In genomic region chr17:39756376-39757079, GRCh38 we compare ENCODE assay signal across 13 cellular contexts. TPM values are rescaled to one million over a fixed set of nuclear protein-coding genes. Genes with fewer than 3 reads are reported as not detected.
DNase-seq lines count a peak whose midpoint lies in the region; ATAC-seq and TF ChIP-seq lines count a peak whose summit lies in the region.
"Had no signal": no experiment of that assay in that cellular context is flagged by ENCODE, and none has a peak within 500 bp of the region (broad histone marks: within the 10 kb centered on the region; RNA-seq: fewer than 3 reads in every experiment).

No MANE protein-coding gene starts in this region.

- H3K27ac ChIP-seq in DND-41 (ENCODE audit: low read length) (peak overlapping the region; percentile 96), KMS-11 (peak overlapping the region; percentile 98), left ventricle myocardium inferior (replicated peaks) (no peak overlapping the region)
- H3K27ac ChIP-seq: foreskin keratinocyte had no signal

- peak overlapping the region; percentile 54 for H3K4me3 Mint-ChIP-seq in neural crest cell

- H3K4me3 ChIP-seq in DND-41 (ENCODE audit: low read depth in 1 of 2, low read length in 2 of 2) (no peak overlapping the region), KMS-11 (IDR thresholded peaks at IDR 0.05; ENCODE audit: insufficient read depth, low read depth, low read length) (no peak overlapping the region), left ventricle myocardium inferior (no peak overlapping the region)

- H3K4me2 ChIP-seq in DND-41 (ENCODE audit: insufficient read depth, low read length), result peak overlapping the region; percentile 96; the same call in 1 of the 2 replicates
- H3K4me2 ChIP-seq in KMS-11, result peak overlapping the region; percentile 99

- H3K36me3 ChIP-seq in DND-41 (ENCODE audit: insufficient read depth, low read length) (no peaks in the 10 kb centered on the region), KMS-11 (ENCODE audit: insufficient read depth) (no peaks in the 10 kb centered on the region), left ventricle myocardium inferior (no peaks in the 10 kb centered on the region)

- H3K4me1 ChIP-seq in DND-41 (ENCODE audit: insufficient read depth, low read length), result peaks cover 69% of the 10 kb centered on the region
- peaks cover 87% of the 10 kb centered on the region for H3K4me1 ChIP-seq in KMS-11 (ENCODE audit: low read depth, poor library complexity, severe bottlenecking)
- peaks cover 27% of the 10 kb centered on the region for H3K4me1 ChIP-seq in left ventricle myocardium inferior
- H3K4me1 ChIP-seq: foreskin keratinocyte had no signal

- POLR2A ChIA-PET in GM10248 (lab: Yijun Ruan, JAX), result interaction anchor here (0.9 to 1.8 kb wide), 4 partner anchors 11 to 38 kb away, joined by 3 to 4 read pairs (median 3); no protein-coding TSS in a partner anchor

- no peaks in the 10 kb centered on the region for H3K9me3 Mint-ChIP-seq in activated naive CD4-positive, alpha-beta T cell treated with anti-CD3 and anti-CD28 coated beads, Interleukin-2, amount 50 U/mL, for 72 hours
- H3K9me3 Mint-ChIP-seq in neural crest cell, result no peaks in the 10 kb centered on the region

- H3K9me3 ChIP-seq in DND-41 (ENCODE audit: insufficient read depth, low read length, severe bottlenecking) (no peaks in the 10 kb centered on the region), left ventricle myocardium inferior (replicated peaks) (no peaks in the 10 kb centered on the region)

- peaks cover 4 to 7% of the 10 kb centered on the region in 2 donors for H3K36me3 Mint-ChIP-seq in activated naive CD4-positive, alpha-beta T cell treated with anti-CD3 and anti-CD28 coated beads, Interleukin-2, amount 50 U/mL, for 72 hours
- H3K36me3 Mint-ChIP-seq in neural crest cell (ENCODE audit: low read depth), result no peaks in the 10 kb centered on the region

- ATAC-seq in DND-41 (ENCODE audit: insufficient read depth, low read depth) (no peak), GM18511 (IDR thresholded peaks at IDR 0.05; ENCODE audit: unreplicated experiment) (no peak)
- no peak for ATAC-seq in activated naive CD4-positive, alpha-beta T cell treated with anti-CD3 and anti-CD28 coated beads, Interleukin-2, amount 50 U/mL, for 72 hours
- ATAC-seq: foreskin keratinocyte had no signal

- H3K79me2 ChIP-seq in DND-41 (ENCODE audit: insufficient read depth, low read length) (no peaks in the 10 kb centered on the region), KMS-11 (ENCODE audit: insufficient read depth, low read depth) (peaks cover 16% of the 10 kb centered on the region; the same call in 1 of the 2 replicates)

- intact Hi-C loops in left ventricle myocardium inferior (cut with micrococcal nuclease), result no loop called here

- no peaks in the 10 kb centered on the region for H3K27me3 ChIP-seq in DND-41 (ENCODE audit: insufficient read depth, low read length, poor library complexity)
- H3K27me3 ChIP-seq in KMS-11 (ENCODE audit: insufficient read depth, low read depth), result no peaks in the 10 kb centered on the region
- H3K27me3 ChIP-seq in left ventricle myocardium inferior (ENCODE audit: low read depth), result peaks cover 15% of the 10 kb centered on the region

- H3K9ac ChIP-seq in DND-41 (ENCODE audit: low read depth, low read length), result peak overlapping the region; percentile 98; the same call in 1 of the 2 replicates
- H3K9ac ChIP-seq in KMS-11, result peak overlapping the region; percentile 91

- no peaks in the 10 kb centered on the region for H3K4me1 Mint-ChIP-seq in neural crest cell

- peak overlapping the region; percentile 85 to 91 for H3K27ac Mint-ChIP-seq in activated naive CD4-positive, alpha-beta T cell treated with anti-CD3 and anti-CD28 coated beads, Interleukin-2, amount 50 U/mL, for 72 hours
- no peak overlapping the region for H3K27ac Mint-ChIP-seq in neural crest cell (ENCODE audit: unreplicated experiment)

- no peaks in the 10 kb centered on the region for H4K20me1 ChIP-seq in DND-41 (ENCODE audit: insufficient read depth, low read length)
- no peaks in the 10 kb centered on the region for H4K20me1 ChIP-seq in KMS-11 (ENCODE audit: insufficient read depth)

- peaks cover 66% of the 10 kb centered on the region for H3K27me3 Mint-ChIP-seq in neural crest cell (ENCODE audit: low read depth)

- DNase-seq in DND-41, result peak; percentile 63
- DNase-seq in activated naive CD4-positive, alpha-beta T cell treated with anti-CD3 and anti-CD28 coated beads, Interleukin-2, amount 50 U/mL, for 72 hours (ENCODE audit: low spot score in 2 of 2), result no peak
- DNase-seq in neural crest cell (ENCODE audit: low read depth, low spot score), result no peak
- no peak for DNase-seq in GM10248 (ENCODE audit: extremely low spot score)
- no peak for DNase-seq in left ventricle myocardium inferior
- DNase-seq in Ammon's horn (ENCODE audit: low spot score), result no peak
- DNase-seq: foreskin keratinocyte, islet precursor cell, NCI-H2171 had no signal

- peak; percentile 19 for TF ChIP-seq CTCF in DND-41 (IDR thresholded peaks at IDR 0.05; ENCODE audit: borderline replicate concordance, extremely low read depth, low read length, poor library complexity, severe bottlenecking)
- TF ChIP-seq CTCF in KMS-11 (conservative IDR thresholded peaks at IDR 0.05; ENCODE audit: low read depth, low read length), result no peak; the same call in 1 of the 2 replicates
- no peak for TF ChIP-seq CTCF in neural crest cell (conservative IDR thresholded peaks at IDR 0.05)
- no peak for TF ChIP-seq CTCF in GM10248 (IDR thresholded peaks at IDR 0.05; ENCODE audit: control extremely low read depth, extremely low read depth, low read depth, missing control alignments)
- no peak for TF ChIP-seq CTCF in left ventricle myocardium inferior (IDR thresholded peaks at IDR 0.05; ENCODE audit: borderline replicate concordance)

- H2AFZ ChIP-seq in DND-41 (ENCODE audit: low read depth, low read length) (no peak overlapping the region), KMS-11 (ENCODE audit: low read depth) (no peak overlapping the region)

- CTCF ChIA-PET in GM10248 (lab: Yijun Ruan, JAX), result interaction anchor here (1.3 to 8.2 kb wide), 12 partner anchors 8 to 224 kb away, joined by 3 to 93 read pairs (median 4); partner anchors contain the start of genes MIEN1 and PSMD3

RNA-seq across cellular contexts. Expression of gene GRB7, which starts 18.8 kb away (rescaled TPM):
- total RNA-seq in activated naive CD4-positive, alpha-beta T cell treated with anti-CD3 and anti-CD28 coated beads, Interleukin-2, amount 50 U/mL, for 72 hours, result 1 to 10 TPM; 3.1 to 3.9 TPM
- not detected in 2 replicates for total RNA-seq in neural crest cell
- 1.1 TPM for total RNA-seq in left ventricle myocardium inferior
- total RNA-seq: dermis microvascular lymphatic vessel endothelial cell, RPMI7951 had no signal

RNA-seq across cellular contexts. Expression of gene MIEN1, which starts 26.2 kb away (rescaled TPM):
- 10 to 100 TPM; 32.2 to 41.1 TPM for total RNA-seq in activated naive CD4-positive, alpha-beta T cell treated with anti-CD3 and anti-CD28 coated beads, Interleukin-2, amount 50 U/mL, for 72 hours
- total RNA-seq in neural crest cell (35.6 and 36.8 TPM in 2 replicates), left ventricle myocardium inferior (57.1 TPM)

RNA-seq across cellular contexts. Expression of gene ERBB2, which starts 56.7 kb away (rescaled TPM):
- total RNA-seq in activated naive CD4-positive, alpha-beta T cell treated with anti-CD3 and anti-CD28 coated beads, Interleukin-2, amount 50 U/mL, for 72 hours, result 1 to 10 TPM; 3.2 to 7.8 TPM
- total RNA-seq in neural crest cell, result 78.4 and 82.9 TPM in 2 replicates
- 61.0 TPM for total RNA-seq in left ventricle myocardium inferior
